In the genomic region with DNA sequence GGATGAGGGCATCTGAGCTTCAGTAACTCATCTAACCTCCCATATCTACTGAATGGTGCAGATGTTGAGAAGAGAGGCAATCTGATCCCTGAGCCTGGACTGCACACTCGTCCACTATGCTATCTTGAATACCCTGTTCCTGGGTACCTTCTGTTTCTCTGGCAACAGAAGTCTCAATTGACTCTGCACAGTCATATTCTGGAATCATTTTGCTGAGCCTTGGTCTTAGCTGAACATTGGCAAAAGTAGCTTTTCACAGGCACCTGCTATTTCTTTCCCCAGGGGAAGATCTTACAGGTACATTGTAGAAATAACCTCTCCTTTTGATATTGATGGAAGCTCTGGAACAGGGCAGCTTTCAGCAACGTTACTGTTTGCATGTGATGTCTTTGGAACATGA, we compare ENCODE assay signal across 8 cellular contexts.
"Had no signal": no experiment of that assay in that cellular context is flagged by ENCODE, and none has a peak within 500 bp of the region (broad histone marks: within the 10 kb centered on the region; RNA-seq: fewer than 3 reads in every experiment).

No MANE protein-coding gene starts in this region.

- ATAC-seq: GM12878 had no signal

- H3K4me3 ChIP-seq: GM12878 had no signal

- FAIRE-seq: G401.6, GM12878, GM12891, GM12892, GM18507, GM19239 had no signal

- DNase-seq: GDM1, GF-D8 had no signal
